34 cellular contexts compared by ENCODE assay signal in genomic region chr6:74273541-74273940, GRCh38.
DNase-seq lines count a peak whose midpoint lies in the region; ATAC-seq, FAIRE-seq and TF ChIP-seq lines count a peak whose summit lies in the region.
"Had no signal": no experiment of that assay in that cellular context is flagged by ENCODE, and none has a peak within 500 bp of the region (broad histone marks: within the 10 kb centered on the region; RNA-seq: fewer than 3 reads in every experiment).

No MANE protein-coding gene starts in this region.

- H3K9me1 ChIP-seq in IMR-90 (ENCODE audit: insufficient read depth, low read length) (peaks cover 5% of the 10 kb centered on the region; the same call in 1 of the 2 replicates), K562 (ENCODE audit: control insufficient read depth, insufficient read depth, low read length) (no peaks in the 10 kb centered on the region)

- no peaks in the 10 kb centered on the region for H3F3A ChIP-seq in smooth muscle cell (ENCODE audit: low read depth)

- H2AK9ac ChIP-seq in IMR-90 (replicated peaks; ENCODE audit: low read depth, low read length, poor library complexity), result no peak overlapping the region

- H3K4me3 ChIP-seq in HepG2 (replicated peaks in 1 of 3; ENCODE audit: insufficient read depth in 1 of 3, low read depth in 2 of 3, low read length in 3 of 3) (no peak overlapping the region), right lobe of liver (no peak overlapping the region), A549 (no peak overlapping the region), IMR-90 (ENCODE audit: insufficient read depth, low read depth, low read length) (no peak overlapping the region), K562 (no peak overlapping the region), smooth muscle cell (no peak overlapping the region)
- H3K4me3 ChIP-seq: BLaER1; BLaER1 treated with 17β-estradiol and CSF1 and Interleukin-3, amounts not matched to agents 10 nM and 100 nM had no signal

- no peak overlapping the region for H2AK5ac ChIP-seq in IMR-90 (ENCODE audit: low read depth, low read length)

- no TSS peak for BruUV-seq in HepG2 (replicated peaks; lab: Mats Ljungman, UMichigan)
- no TSS peak for BruUV-seq in IMR-90 (replicated peaks; lab: Mats Ljungman, UMichigan)
- no TSS peak for BruUV-seq in K562 (replicated peaks; lab: Mats Ljungman, UMichigan)

- peak overlapping the region; percentile 3; the same call in 1 of the 2 replicates for H2BK20ac ChIP-seq in IMR-90 (ENCODE audit: low read depth, low read length)

- H3K4ac ChIP-seq in IMR-90 (ENCODE audit: low read depth, low read length), result no peak overlapping the region

- TF ChIP-seq POLR2A in HepG2 (IDR thresholded peaks at IDR 0.05; ENCODE audit: insufficient read depth in 1 of 2, low read depth in 2 of 2, low read length in 2 of 2) (no peak), right lobe of liver (IDR thresholded peaks at IDR 0.05) (no peak), A549 (IDR thresholded peaks at IDR 0.05; ENCODE audit: low read length) (no peak), IMR-90 (IDR thresholded peaks at IDR 0.05; ENCODE audit: low read depth, low read length) (no peak), K562 (conservative IDR thresholded peaks at IDR 0.05) (no peak)

- TF ChIP-seq CTCF in HepG2 (CRISPR knock-in tag; IDR thresholded peaks at IDR 0.05), result no peak
- TF ChIP-seq CTCF in right lobe of liver (IDR thresholded peaks at IDR 0.05), result no peak
- TF ChIP-seq CTCF in A549 (IDR thresholded peaks at IDR 0.05), result no peak
- TF ChIP-seq CTCF in IMR-90 (conservative IDR thresholded peaks at IDR 0.05; ENCODE audit: low read depth, low read length), result no peak
- no peak for TF ChIP-seq CTCF in K562 (IDR thresholded peaks at IDR 0.05 in 2 of 3, conservative IDR thresholded peaks at IDR 0.05 in 1 of 3; ENCODE audit: insufficient read depth in 2 of 3, low read depth in 1 of 3, low read length in 3 of 3)
- no peak for TF ChIP-seq CTCF in smooth muscle cell (IDR thresholded peaks at IDR 0.05; ENCODE audit: borderline replicate concordance, insufficient read depth, poor library complexity, severe bottlenecking)

- no peak for TF ChIP-seq EP300 in HepG2 (IDR thresholded peaks at IDR 0.05; ENCODE audit: low read depth in 2 of 2, low read length in 2 of 2)
- TF ChIP-seq EP300 in HepG2 (CRISPR knock-in tag; IDR thresholded peaks at IDR 0.05; ENCODE audit: borderline replicate concordance), result no peak
- TF ChIP-seq EP300 in A549 (IDR thresholded peaks at IDR 0.05), result no peak
- TF ChIP-seq EP300 in K562 (IDR thresholded peaks at IDR 0.05; ENCODE audit: low read length), result no peak

- H2BK120ac ChIP-seq in IMR-90 (ENCODE audit: low read depth, low read length), result peak overlapping the region; percentile 48

- no peak overlapping the region for H3K9ac ChIP-seq in HepG2 (ENCODE audit: insufficient read depth, low read depth, low read length)
- no peak overlapping the region for H3K9ac ChIP-seq in IMR-90 (ENCODE audit: low read depth, low read length)
- H3K9ac ChIP-seq in K562 (ENCODE audit: insufficient read depth in 1 of 2, low read depth in 2 of 2, low read length in 2 of 2), result no peak overlapping the region
- H3K9ac ChIP-seq in smooth muscle cell (ENCODE audit: low read depth), result no peak overlapping the region
- H3K9ac ChIP-seq: BLaER1; BLaER1 treated with 17β-estradiol and CSF1 and Interleukin-3, amounts not matched to agents 10 nM and 100 nM had no signal

- no peak for FAIRE-seq in HepG2 (lab: Jason Lieb, UNC)
- no peak for FAIRE-seq in A549 (lab: Jason Lieb, UNC)
- FAIRE-seq in K562 (lab: Jason Lieb, UNC), result no peak
- FAIRE-seq: A204.1, D721Med had no signal

- H3K14ac ChIP-seq in IMR-90 (replicated peaks; ENCODE audit: low read depth, low read length), result no peak overlapping the region

- no peaks in the 10 kb centered on the region for H3K9me3 ChIP-seq in HepG2 (ENCODE audit: low read length)
- no peaks in the 10 kb centered on the region for H3K9me3 ChIP-seq in right lobe of liver
- no peaks in the 10 kb centered on the region for H3K9me3 ChIP-seq in A549
- no peaks in the 10 kb centered on the region for H3K9me3 ChIP-seq in IMR-90 (ENCODE audit: control insufficient read depth, insufficient read depth, low read length)
- no peaks in the 10 kb centered on the region for H3K9me3 ChIP-seq in K562 (replicated peaks; ENCODE audit: control insufficient read depth, insufficient read depth, low read depth, low read length)
- no peaks in the 10 kb centered on the region for H3K9me3 ChIP-seq in smooth muscle cell (replicated peaks; ENCODE audit: low read depth)
- H3K9me3 ChIP-seq: BE2C, BLaER1, Caco-2 had no signal

- no peak for DNase-seq in HepG2 (ENCODE audit: low spot score)
- DNase-seq in right lobe of liver, result no peak
- no peak for DNase-seq in A549 (ENCODE audit: low read depth in 1 of 2, low spot score in 1 of 2)
- DNase-seq in IMR-90, result no peak
- no peak for DNase-seq in K562 (ENCODE audit: extremely low read depth in 1 of 4, low spot score in 3 of 4)
- DNase-seq in smooth muscle cell (lab: John Stamatoyannopoulos, UW; ENCODE audit: unreplicated experiment), result no peak
- DNase-seq in HPDE6-E6E7 (ENCODE audit: extremely low spot score), result no peak
- DNase-seq: 8988T; ACHN; AML-193; BE2C; C1 segment of cervical spinal cord; Caco-2; Calu3; CD4-positive, alpha-beta memory T cell; CD4-positive, alpha-beta T cell; CD4-positive, CD25-positive, alpha-beta regulatory T cell; CD8-positive, alpha-beta memory T cell; CD8-positive, alpha-beta T cell; COR-L47; DMS 273 treated with DMSO at 0.1 percent for 48 hours; DMS153; DMS53; DMS79; DMS79 treated with DMSO at 0.1 percent for 48 hours; DND-41; EL had no signal

- H3K27ac ChIP-seq in HepG2 (ENCODE audit: extremely low read length, insufficient read depth, low read length) (no peak overlapping the region), right lobe of liver (no peak overlapping the region), A549 (no peak overlapping the region), IMR-90 (ENCODE audit: insufficient read depth, low read length) (no peak overlapping the region), K562 (ENCODE audit: extremely low read depth, low read depth, low read length) (no peak overlapping the region), smooth muscle cell (ENCODE audit: low read depth) (no peak overlapping the region)
- H3K27ac ChIP-seq: 22Rv1; BLaER1; BLaER1 treated with 17β-estradiol and CSF1 and Interleukin-3, amounts not matched to agents 10 nM and 100 nM; C4-2B had no signal

- no peak overlapping the region for H4K91ac ChIP-seq in IMR-90 (ENCODE audit: insufficient read depth, low read depth, low read length)

- CTCF ChIA-PET in HepG2 (lab: Yijun Ruan, JAX; ENCODE audit: low intra/inter-chr PET ratio, low total read pairs) (no interaction called here), A549 (lab: Yijun Ruan, JAX) (no interaction called here), IMR-90 (lab: Yijun Ruan, JAX) (interaction anchor here (1.5 kb wide), 1 partner anchor 16 kb away, joined by 3 read pairs; no protein-coding TSS in a partner anchor), K562 (lab: Yijun Ruan, JAX; ENCODE audit: low intra/inter-chr PET ratio) (no interaction called here)

- TF ChIP-seq RAD21 in HepG2 (CRISPR knock-in tag; IDR thresholded peaks at IDR 0.05) (no peak), A549 (conservative IDR thresholded peaks at IDR 0.05 in 1 of 2, IDR thresholded peaks at IDR 0.05 in 1 of 2) (no peak), IMR-90 (IDR thresholded peaks at IDR 0.05; ENCODE audit: low read length) (no peak), K562 (CRISPR knock-in tag; conservative IDR thresholded peaks at IDR 0.05 in 1 of 2, IDR thresholded peaks at IDR 0.05 in 1 of 2) (no peak)

- no peaks in the 10 kb centered on the region for H3K4me1 ChIP-seq in HepG2 (ENCODE audit: insufficient read depth, low read length)
- no peaks in the 10 kb centered on the region for H3K4me1 ChIP-seq in right lobe of liver
- H3K4me1 ChIP-seq in A549, result no peaks in the 10 kb centered on the region
- H3K4me1 ChIP-seq in IMR-90 (ENCODE audit: control insufficient read depth, insufficient read depth, low read length), result peaks cover 5% of the 10 kb centered on the region; the same call in 1 of the 2 replicates
- no peaks in the 10 kb centered on the region for H3K4me1 ChIP-seq in K562 (replicated peaks in 1 of 2; ENCODE audit: control insufficient read depth in 2 of 2, insufficient read depth in 2 of 2, low read length in 2 of 2)
- H3K4me1 ChIP-seq in smooth muscle cell (ENCODE audit: low read depth), result peaks cover 5% of the 10 kb centered on the region
- H3K4me1 ChIP-seq: BE2C; BLaER1; BLaER1 treated with 17β-estradiol and CSF1 and Interleukin-3, amounts not matched to agents 10 nM and 100 nM had no signal

- no peaks in the 10 kb centered on the region for H4K20me1 ChIP-seq in HepG2 (ENCODE audit: insufficient read depth, low read length)
- no peaks in the 10 kb centered on the region for H4K20me1 ChIP-seq in IMR-90 (ENCODE audit: insufficient read depth, low read length)
- H4K20me1 ChIP-seq in K562 (replicated peaks; ENCODE audit: control insufficient read depth, insufficient read depth, low read length), result no peaks in the 10 kb centered on the region
- no peaks in the 10 kb centered on the region for H4K20me1 ChIP-seq in smooth muscle cell (ENCODE audit: low read depth)
- H4K20me1 ChIP-seq: BLaER1; BLaER1 treated with 17β-estradiol and CSF1 and Interleukin-3, amounts not matched to agents 10 nM and 100 nM had no signal

- H4K8ac ChIP-seq in IMR-90 (ENCODE audit: low read depth in 2 of 2, low read length in 2 of 2), result no peak overlapping the region

- H3K56ac ChIP-seq in IMR-90 (ENCODE audit: extremely low read depth, insufficient read depth, low read length), result no peak overlapping the region

- in situ Hi-C loops in HepG2 (cut with HindIII; ENCODE audit: extremely low pct_ligation_motif_present, low pct_unique_long_range_greater_than_20kb) (no loop called here), IMR-90 (cut with MboI; ENCODE audit: low sequenced_read_pairs) (no loop called here), K562 (cut with MboI) (no loop called here)

- no peak for ATAC-seq in HepG2
- no peak for ATAC-seq in right lobe of liver
- ATAC-seq in A549, result no peak
- ATAC-seq in IMR-90 (ENCODE audit: low read depth), result no peak
- no peak for ATAC-seq in K562
- ATAC-seq in GM21786 (IDR thresholded peaks at IDR 0.05; ENCODE audit: unreplicated experiment), result no peak
- ATAC-seq: CD8-positive, alpha-beta T cell had no signal

- H3K79me2 ChIP-seq in HepG2 (ENCODE audit: insufficient read depth, low read length) (no peaks in the 10 kb centered on the region), K562 (ENCODE audit: control insufficient read depth, insufficient read depth, low read length) (no peaks in the 10 kb centered on the region), smooth muscle cell (ENCODE audit: low read depth) (no peaks in the 10 kb centered on the region)

- H2BK15ac ChIP-seq in IMR-90 (ENCODE audit: low read depth, low read length), result no peak overlapping the region

- no peaks in the 10 kb centered on the region for H3K36me3 ChIP-seq in HepG2 (replicated peaks in 1 of 2; ENCODE audit: control insufficient read depth in 1 of 2, insufficient read depth in 2 of 2, low read length in 2 of 2)
- H3K36me3 ChIP-seq in right lobe of liver, result no peaks in the 10 kb centered on the region
- H3K36me3 ChIP-seq in IMR-90 (ENCODE audit: control insufficient read depth, insufficient read depth, low read length), result no peaks in the 10 kb centered on the region
- H3K36me3 ChIP-seq in K562 (ENCODE audit: control insufficient read depth, insufficient read depth, low read length), result no peaks in the 10 kb centered on the region
- no peaks in the 10 kb centered on the region for H3K36me3 ChIP-seq in smooth muscle cell (ENCODE audit: low read depth)
- H3K36me3 ChIP-seq: BE2C; BLaER1; BLaER1 treated with 17β-estradiol and CSF1 and Interleukin-3, amounts not matched to agents 10 nM and 100 nM had no signal

- POLR2A ChIA-PET in HepG2 (lab: Yijun Ruan, JAX), result no interaction called here
- POLR2A ChIA-PET in A549 (lab: Yijun Ruan, JAX), result no interaction called here
- POLR2A ChIA-PET in IMR-90 (lab: Charles Lee; ENCODE audit: unreplicated experiment), result no interaction called here
- POLR2A ChIA-PET in K562 (lab: Yijun Ruan, JAX), result no interaction called here

- H3K4me2 ChIP-seq in HepG2 (ENCODE audit: low read depth, low read length), result no peak overlapping the region
- no peak overlapping the region for H3K4me2 ChIP-seq in A549
- no peak overlapping the region for H3K4me2 ChIP-seq in IMR-90 (ENCODE audit: low read depth, low read length)
- H3K4me2 ChIP-seq in K562 (ENCODE audit: insufficient read depth, low read length), result no peak overlapping the region
- H3K4me2 ChIP-seq in smooth muscle cell, result no peak overlapping the region
- H3K4me2 ChIP-seq: BLaER1; BLaER1 treated with 17β-estradiol and CSF1 and Interleukin-3, amounts not matched to agents 10 nM and 100 nM had no signal

- H3K18ac ChIP-seq in IMR-90 (ENCODE audit: low read depth, low read length), result no peak overlapping the region

- H3K23ac ChIP-seq in IMR-90 (ENCODE audit: low read depth, low read length), result no peak overlapping the region

- H4K5ac ChIP-seq in IMR-90 (ENCODE audit: low read depth, low read length), result no peak overlapping the region; the same call in 1 of the 2 replicates

- dilution Hi-C loops in IMR-90 (cut with HindIII; ENCODE audit: low sequenced_read_pairs, unreplicated experiment), result no loop called here

- no peak overlapping the region for H2BK5ac ChIP-seq in IMR-90 (ENCODE audit: low read depth, low read length, poor library complexity, severe bottlenecking)

- intact Hi-C loops in HepG2 (cut with micrococcal nuclease; ENCODE audit: unreplicated experiment), result no loop called here
- intact Hi-C loops in right lobe of liver (cut with DNase I), result no loop called here
- intact Hi-C loops in IMR-90 (cut with micrococcal nuclease), result no loop called here
- intact Hi-C loops in K562 (cut with micrococcal nuclease), result no loop called here

- H3K79me1 ChIP-seq in IMR-90 (ENCODE audit: low read depth in 1 of 2, low read length in 2 of 2), result no peaks in the 10 kb centered on the region

- H3K27me3 ChIP-seq in HepG2 (ENCODE audit: control insufficient read depth in 1 of 2, insufficient read depth in 2 of 2, low read length in 2 of 2) (no peaks in the 10 kb centered on the region), right lobe of liver (no peaks in the 10 kb centered on the region), IMR-90 (ENCODE audit: control insufficient read depth, insufficient read depth, low read length) (no peaks in the 10 kb centered on the region), K562 (ENCODE audit: control insufficient read depth in 2 of 2, insufficient read depth in 2 of 2, low read length in 2 of 2) (no peaks in the 10 kb centered on the region), smooth muscle cell (ENCODE audit: low read depth) (no peaks in the 10 kb centered on the region)
- H3K27me3 ChIP-seq: BE2C; BLaER1; BLaER1 treated with 17β-estradiol and CSF1 and Interleukin-3, amounts not matched to agents 10 nM and 100 nM had no signal

- H2AFZ ChIP-seq in HepG2 (ENCODE audit: low read length), result no peak overlapping the region
- no peak overlapping the region for H2AFZ ChIP-seq in IMR-90 (replicated peaks; ENCODE audit: low read length, poor library complexity)
- H2AFZ ChIP-seq in K562 (ENCODE audit: low read depth, low read length), result no peak overlapping the region
- no peak overlapping the region for H2AFZ ChIP-seq in smooth muscle cell (ENCODE audit: low read depth)

Comparison
In these comparisons a context has a peak if more than half of its experiments do, and no peak if none do; other contexts are left out.
1. Of the 241 proteins assayed by ChIP-seq in both HepG2 and K562: peak only in HepG2: MAFF; only in K562: none; in both: MAFK; in neither: 239.